8 cellular contexts compared by ENCODE assay signal in genomic region chr6:2999005-2999620, GRCh38. TPM values are rescaled to one million over a fixed set of nuclear protein-coding genes. Genes with fewer than 3 reads are reported as not detected.
DNase-seq lines count a peak whose midpoint lies in the region; ATAC-seq and TF ChIP-seq lines count a peak whose summit lies in the region.

No MANE protein-coding gene starts in this region.

- H3K4me3 ChIP-seq in heart left ventricle = peak overlapping the region; percentile 36 to 95 (median 84)
- peak overlapping the region; percentile 87 for H3K4me3 ChIP-seq in rectal smooth muscle tissue (ENCODE audit: low read length)

- no peaks in the 10 kb centered on the region for H3K9me3 ChIP-seq in heart left ventricle

- TF ChIP-seq CTCF in heart left ventricle (IDR thresholded peaks at IDR 0.05) = no peak

- H3K27me3 ChIP-seq in heart left ventricle = no peaks in the 10 kb centered on the region
- no peaks in the 10 kb centered on the region for H3K27me3 ChIP-seq in rectal smooth muscle tissue (ENCODE audit: control insufficient read depth, insufficient read depth, low read length)

- peak overlapping the region; percentile 90 for H3K27ac Mint-ChIP-seq in activated T-helper 1 cell treated with anti-CD3 and anti-CD28 coated beads, Interleukin-12 subunit alpha, Interleukin-12 subunit beta, Interleukin-2, Interleukin-4 antibody, amounts not matched to agents 30 ng/mL and 10 ng/mL and 1 ng/mL, durations not matched to agents 14 hours and 24 hours and 36 hours

- TF ChIP-seq POLR2A in heart left ventricle (IDR thresholded peaks at IDR 0.05) = no peak

- H3K36me3 Mint-ChIP-seq in activated T-helper 1 cell treated with anti-CD3 and anti-CD28 coated beads, Interleukin-12 subunit alpha, Interleukin-12 subunit beta, Interleukin-2, Interleukin-4 antibody, amounts not matched to agents 30 ng/mL and 10 ng/mL and 1 ng/mL, durations not matched to agents 14 hours and 24 hours and 36 hours (ENCODE audit: low read depth) = peaks cover 7% of the 10 kb centered on the region

- H3K4me1 Mint-ChIP-seq in activated T-helper 1 cell treated with anti-CD3 and anti-CD28 coated beads, Interleukin-12 subunit alpha, Interleukin-12 subunit beta, Interleukin-2, Interleukin-4 antibody, amounts not matched to agents 30 ng/mL and 10 ng/mL and 1 ng/mL, durations not matched to agents 14 hours and 24 hours and 36 hours (ENCODE audit: low read depth) = peaks cover 38% of the 10 kb centered on the region

- ATAC-seq in GM21367 (IDR thresholded peaks at IDR 0.05; ENCODE audit: unreplicated experiment) (peak; percentile 15), heart left ventricle (peak; percentile 18 to 56 (median 34)), HG03520 (IDR thresholded peaks at IDR 0.05; ENCODE audit: unreplicated experiment) (no peak), HG02970 (IDR thresholded peaks at IDR 0.05; ENCODE audit: low FRiP score, unreplicated experiment) (no peak)

- peaks cover 3% of the 10 kb centered on the region for H3K27me3 Mint-ChIP-seq in activated T-helper 1 cell treated with anti-CD3 and anti-CD28 coated beads, Interleukin-12 subunit alpha, Interleukin-12 subunit beta, Interleukin-2, Interleukin-4 antibody, amounts not matched to agents 30 ng/mL and 10 ng/mL and 1 ng/mL, durations not matched to agents 14 hours and 24 hours and 36 hours (ENCODE audit: insufficient read depth)

- H3K4me3 Mint-ChIP-seq in activated T-helper 1 cell treated with anti-CD3 and anti-CD28 coated beads, Interleukin-12 subunit alpha, Interleukin-12 subunit beta, Interleukin-2, Interleukin-4 antibody, amounts not matched to agents 30 ng/mL and 10 ng/mL and 1 ng/mL, durations not matched to agents 14 hours and 24 hours and 36 hours = peak overlapping the region; percentile 90

- H3K9ac ChIP-seq in rectal smooth muscle tissue (ENCODE audit: low read length) = no peak overlapping the region

- H3K27ac ChIP-seq in heart left ventricle (peak overlapping the region; percentile 66 to 90 (median 80)), rectal smooth muscle tissue (ENCODE audit: low read depth, low read length) (peak overlapping the region; percentile 83)

- H3K36me3 ChIP-seq in heart left ventricle = peaks cover 0 to 11% (median 3%) of the 10 kb centered on the region in 9 donors
- no peaks in the 10 kb centered on the region for H3K36me3 ChIP-seq in rectal smooth muscle tissue (ENCODE audit: control insufficient read depth, insufficient read depth, low read length)

- intact Hi-C loops in activated T-helper 1 cell treated with anti-CD3 and anti-CD28 coated beads, Interleukin-12 subunit alpha, Interleukin-12 subunit beta, Interleukin-2, Interleukin-4 antibody, amounts not matched to agents 30 ng/mL and 10 ng/mL and 1 ng/mL, durations not matched to agents 14 hours and 24 hours and 36 hours (cut with micrococcal nuclease) = loop anchor here (1.0 to 10.0 kb wide), 10 partner anchors 10 to 1136 kb away; partner anchors contain the start of genes BPHL, ECI2, GMDS and PSMG4
- intact Hi-C loops in heart left ventricle (cut with DNase I) = loop anchor here in 9 of 10 donors (1.0 to 10.0 kb wide), 6 partner anchors 25 to 256 kb away; partner anchors contain the start of gene PSMG4 (in 3 of the 9)

- 1 to 3% (median 2%) methylated on average over 28 to 30 of the region's 30 CpGs for WGBS in heart left ventricle, 4 donors

- H3K9me3 Mint-ChIP-seq in activated T-helper 1 cell treated with anti-CD3 and anti-CD28 coated beads, Interleukin-12 subunit alpha, Interleukin-12 subunit beta, Interleukin-2, Interleukin-4 antibody, amounts not matched to agents 30 ng/mL and 10 ng/mL and 1 ng/mL, durations not matched to agents 14 hours and 24 hours and 36 hours = no peaks in the 10 kb centered on the region

- DNase-seq in DMS153 (lab: John Stamatoyannopoulos, UW) (peak; percentile 19), KG1 (lab: John Stamatoyannopoulos, UW) (peak; percentile 43), heart left ventricle (peak in 1 of 5 donors; percentile 79)
- no peak for DNase-seq in activated T-helper 1 cell treated with anti-CD3 and anti-CD28 coated beads, Interleukin-12 subunit alpha, Interleukin-12 subunit beta, Interleukin-2, Interleukin-4 antibody, amounts not matched to agents 30 ng/mL and 10 ng/mL and 1 ng/mL, durations not matched to agents 14 hours and 24 hours and 36 hours (ENCODE audit: low spot score)

- H3K4me1 ChIP-seq in heart left ventricle (peaks cover 0 to 41% (median 23%) of the 10 kb centered on the region in 12 donors), rectal smooth muscle tissue (ENCODE audit: control insufficient read depth, insufficient read depth, low read length) (peaks cover 8% of the 10 kb centered on the region)

RNA-seq across cellular contexts. Expression of gene NQO2, which starts 0.6 kb away (rescaled TPM):
- total RNA-seq in activated T-helper 1 cell treated with anti-CD3 and anti-CD28 coated beads, Interleukin-12 subunit alpha, Interleukin-12 subunit beta, Interleukin-2, Interleukin-4 antibody, amounts not matched to agents 30 ng/mL and 10 ng/mL and 1 ng/mL, durations not matched to agents 14 hours and 24 hours and 36 hours = 30.2 and 34.8 TPM in 2 replicates
- total RNA-seq in heart left ventricle = 10 to 100 TPM; 37.0 to 76.0 (median 62.8) TPM
- 10 to 100 TPM; 40.8 to 85.4 TPM for polyA plus RNA-seq in heart left ventricle

RNA-seq across cellular contexts. Expression of gene SERPINB6, which starts 27.7 kb away (rescaled TPM):
- 33.7 and 34.9 TPM in 2 replicates for total RNA-seq in activated T-helper 1 cell treated with anti-CD3 and anti-CD28 coated beads, Interleukin-12 subunit alpha, Interleukin-12 subunit beta, Interleukin-2, Interleukin-4 antibody, amounts not matched to agents 30 ng/mL and 10 ng/mL and 1 ng/mL, durations not matched to agents 14 hours and 24 hours and 36 hours
- total RNA-seq in heart left ventricle = 100 to 1,000 TPM; 168 to 246 (median 188) TPM
- 100 to 1,000 TPM; 146 to 157 TPM for polyA plus RNA-seq in heart left ventricle

Comparison
In these comparisons a context has a peak if more than half of its experiments do, and no peak if none do; other contexts are left out.
1. ATAC-seq: peak in GM21367 (single experiment) and heart left ventricle (4 of 4); none in HG03520 (single experiment) and HG02970 (single experiment).